8 cellular contexts compared by ENCODE assay signal in genomic region chr1:173205146-173206051, GRCh38. TPM values are rescaled to one million over a fixed set of nuclear protein-coding genes. Genes with fewer than 3 reads are reported as not detected.
DNase-seq lines count a peak whose midpoint lies in the region; ATAC-seq, FAIRE-seq and TF ChIP-seq lines count a peak whose summit lies in the region.

No MANE protein-coding gene starts in this region.

- H3K4me1 ChIP-seq in IMR-90 (ENCODE audit: control insufficient read depth, insufficient read depth, low read length) (peaks cover 14% of the 10 kb centered on the region), adipocyte (ENCODE audit: control insufficient read depth, insufficient read depth, low read length) (peaks cover 27% of the 10 kb centered on the region), mucosa of descending colon (ENCODE audit: low read depth) (peaks cover 7% of the 10 kb centered on the region), mesendoderm (ENCODE audit: control insufficient read depth, low read depth, low read length) (peaks cover 2% of the 10 kb centered on the region)

- peak overlapping the region; percentile 95 for H2AK5ac ChIP-seq in IMR-90 (ENCODE audit: low read depth, low read length)
- no peak overlapping the region for H2AK5ac ChIP-seq in mesendoderm (ENCODE audit: low read length)

- TF ChIP-seq POLR2A in IMR-90 (IDR thresholded peaks at IDR 0.05; ENCODE audit: low read depth, low read length): no peak
- TF ChIP-seq POLR2A in H54 (IDR thresholded peaks at IDR 0.05; ENCODE audit: low read depth, low read length): no peak; the same call in 1 of the 2 replicates

- peak overlapping the region; percentile 79; the same call in 1 of the 2 replicates for H4K5ac ChIP-seq in IMR-90 (ENCODE audit: low read depth, low read length)
- H4K5ac ChIP-seq in mesendoderm (ENCODE audit: low read length): no peak overlapping the region

- no peak for TF ChIP-seq RAD21 in IMR-90 (IDR thresholded peaks at IDR 0.05; ENCODE audit: low read length)

- BruUV-seq in IMR-90 (replicated peaks; lab: Mats Ljungman, UMichigan): no TSS peak

- H3K36me3 ChIP-seq in IMR-90 (ENCODE audit: control insufficient read depth, insufficient read depth, low read length): no peaks in the 10 kb centered on the region
- no peaks in the 10 kb centered on the region for H3K36me3 ChIP-seq in adipocyte (ENCODE audit: control insufficient read depth, insufficient read depth, low read length, severe bottlenecking)
- no peaks in the 10 kb centered on the region for H3K36me3 ChIP-seq in mucosa of descending colon (ENCODE audit: low read depth)
- no peaks in the 10 kb centered on the region for H3K36me3 ChIP-seq in mesendoderm (ENCODE audit: control insufficient read depth, insufficient read depth, low read length)

- H2BK20ac ChIP-seq in IMR-90 (ENCODE audit: low read depth, low read length): peak overlapping the region; percentile 56

- H3K9me3 ChIP-seq in IMR-90 (ENCODE audit: control insufficient read depth, insufficient read depth, low read length) (no peaks in the 10 kb centered on the region), adipocyte (ENCODE audit: control insufficient read depth, low read length) (no peaks in the 10 kb centered on the region), mucosa of descending colon (no peaks in the 10 kb centered on the region)

- ATAC-seq in IMR-90 (ENCODE audit: low read depth): peak; percentile 50
- ATAC-seq in mucosa of descending colon: peak; percentile 48

- H3K14ac ChIP-seq in IMR-90 (replicated peaks; ENCODE audit: low read depth, low read length): peak overlapping the region; percentile 97

- no peak for FAIRE-seq in H54 (lab: Jason Lieb, UNC)

- H3K23ac ChIP-seq in IMR-90 (ENCODE audit: low read depth, low read length) (peak overlapping the region; percentile 96), mesendoderm (ENCODE audit: low read length) (no peak overlapping the region)

- DNase-seq in GDM1 (lab: John Stamatoyannopoulos, UW) (peak; percentile 87), IMR-90 (peak; percentile 78), adipocyte (ENCODE audit: low read depth) (peak; percentile 59), mucosa of descending colon (no peak), anterior cingulate cortex (lab: John Stamatoyannopoulos, UW) (no peak), mesendoderm (no peak), H54 (ENCODE audit: insufficient read length, low spot score) (no peak), OCI-M1 (lab: John Stamatoyannopoulos, UW) (no peak)

- H3K9me1 ChIP-seq in IMR-90 (ENCODE audit: insufficient read depth, low read length): no peaks in the 10 kb centered on the region; the same call in none of the 2 replicates

- H3K4me3 ChIP-seq in IMR-90 (ENCODE audit: insufficient read depth, low read depth, low read length) (peak overlapping the region; percentile 31; the same call in 1 of the 2 replicates), adipocyte (ENCODE audit: low read length) (no peak overlapping the region), mucosa of descending colon (no peak overlapping the region), mesendoderm (ENCODE audit: low read length) (no peak overlapping the region)

- peak overlapping the region; percentile 77 for H4K91ac ChIP-seq in IMR-90 (ENCODE audit: insufficient read depth, low read depth, low read length)

- H3K18ac ChIP-seq in IMR-90 (ENCODE audit: low read depth, low read length) (peak overlapping the region; percentile 85), mesendoderm (ENCODE audit: low read length) (no peak overlapping the region)

- H3K79me2 ChIP-seq in mesendoderm (ENCODE audit: control insufficient read depth, insufficient read depth, low read length): no peaks in the 10 kb centered on the region

- TF ChIP-seq CTCF in IMR-90 (conservative IDR thresholded peaks at IDR 0.05; ENCODE audit: low read depth, low read length): no peak
- TF ChIP-seq CTCF in mucosa of descending colon (IDR thresholded peaks at IDR 0.05): no peak

- H2BK15ac ChIP-seq in IMR-90 (ENCODE audit: low read depth, low read length) (peak overlapping the region; percentile 85; the same call in 2 of the 3 replicates), mesendoderm (replicated peaks; ENCODE audit: low read depth) (no peak overlapping the region)

- H3K9ac ChIP-seq in IMR-90 (ENCODE audit: low read depth, low read length): peak overlapping the region; percentile 32
- H3K9ac ChIP-seq in adipocyte (ENCODE audit: low read length): no peak overlapping the region
- H3K9ac ChIP-seq in mesendoderm (ENCODE audit: low read length): no peak overlapping the region

- 80% methylated on average over 1 of the region's 7 CpGs; no CpG with 5 or more reads in 1 of the 2 experiments for WGBS in IMR-90 (ENCODE audit: extremely low coverage in 2 of 2, insufficient read length in 1 of 2), 2 experiments
- WGBS in mesendoderm (ENCODE audit: extremely low coverage, insufficient coverage, low lambda C conversion rate): no CpG with 5 or more reads among the region's 7 CpGs

- H3K27ac ChIP-seq in IMR-90 (ENCODE audit: insufficient read depth, low read length): peak overlapping the region; percentile 36; the same call in 1 of the 2 replicates
- H3K27ac ChIP-seq in mesendoderm (ENCODE audit: low read depth, low read length): no peak overlapping the region

- intact Hi-C loops in IMR-90 (cut with micrococcal nuclease): loop anchor here (2.0 to 5.0 kb wide), 2 partner anchors 207 to 617 kb away; partner anchors contain the start of genes CENPL and DARS2
- intact Hi-C loops in mucosa of descending colon (cut with DNase I, micrococcal nuclease): loop anchor here in 1 of 2 donors (10.0 kb wide), 1 partner anchor 461 kb away; no protein-coding TSS in a partner anchor

- dilution Hi-C loops in IMR-90 (cut with HindIII; ENCODE audit: low sequenced_read_pairs, unreplicated experiment): no loop called here

- H4K20me1 ChIP-seq in IMR-90 (ENCODE audit: insufficient read depth, low read length): no peaks in the 10 kb centered on the region

- H2BK120ac ChIP-seq in IMR-90 (ENCODE audit: low read depth, low read length) (peak overlapping the region; percentile 87), mesendoderm (ENCODE audit: low read depth, low read length) (no peak overlapping the region)

- CTCF ChIA-PET in IMR-90 (lab: Yijun Ruan, JAX): interaction anchor here (0.6 to 3.9 kb wide), 6 partner anchors 245 to 461 kb away, joined by 3 to 35 read pairs (median 3); no protein-coding TSS in a partner anchor

- H3K79me1 ChIP-seq in IMR-90 (ENCODE audit: low read depth in 1 of 2, low read length in 2 of 2): peaks cover 0 to 19% of the 10 kb centered on the region in 2 experiments; a peak in 1 of 4 replicates
- no peaks in the 10 kb centered on the region for H3K79me1 ChIP-seq in mesendoderm (ENCODE audit: low read length)

- in situ Hi-C loops in IMR-90 (cut with MboI; ENCODE audit: low sequenced_read_pairs): loop anchor here (5.0 kb wide), 1 partner anchor 383 kb away; no protein-coding TSS in a partner anchor

- peak overlapping the region; percentile 23 for H2AK9ac ChIP-seq in IMR-90 (replicated peaks; ENCODE audit: low read depth, low read length, poor library complexity)

- H4K8ac ChIP-seq in IMR-90 (ENCODE audit: low read depth in 2 of 2, low read length in 2 of 2) (peak overlapping the region; percentile 60 to 91; a peak in 3 of 4 replicates), mesendoderm (ENCODE audit: low read depth, low read length) (no peak overlapping the region)

- H3K56ac ChIP-seq in IMR-90 (ENCODE audit: extremely low read depth, insufficient read depth, low read length): peak overlapping the region; percentile 48; the same call in 1 of the 2 replicates
- no peak overlapping the region for H3K56ac ChIP-seq in mesendoderm (ENCODE audit: low read length)

- H3K27me3 ChIP-seq in IMR-90 (ENCODE audit: control insufficient read depth, insufficient read depth, low read length) (no peaks in the 10 kb centered on the region), adipocyte (replicated peaks; ENCODE audit: control insufficient read depth, insufficient read depth, low read length) (no peaks in the 10 kb centered on the region), mesendoderm (ENCODE audit: insufficient read depth, low read length, poor library complexity) (no peaks in the 10 kb centered on the region)

- peak overlapping the region; percentile 53 for H3K4me2 ChIP-seq in IMR-90 (ENCODE audit: low read depth, low read length)
- no peak overlapping the region for H3K4me2 ChIP-seq in mesendoderm (ENCODE audit: low read length)

- POLR2A ChIA-PET in IMR-90 (lab: Charles Lee; ENCODE audit: unreplicated experiment): interaction anchor here (0.6 to 2.0 kb wide), 5 partner anchors 213 to 1071 kb away, joined by 3 to 7 read pairs (median 3); no protein-coding TSS in a partner anchor

- H2BK5ac ChIP-seq in IMR-90 (ENCODE audit: low read depth, low read length, poor library complexity, severe bottlenecking): peak overlapping the region; percentile 65
- H2BK5ac ChIP-seq in mesendoderm (ENCODE audit: low read length): no peak overlapping the region

- H2AFZ ChIP-seq in IMR-90 (replicated peaks; ENCODE audit: low read length, poor library complexity): peak overlapping the region; percentile 44

- H3K4ac ChIP-seq in IMR-90 (ENCODE audit: low read depth, low read length) (peak overlapping the region; percentile 90), mesendoderm (ENCODE audit: low read depth, low read length) (no peak overlapping the region)

TF ChIP-seq in IMR-90, 13 proteins besides CTCF, POLR2A, EP300 and RAD21:
- TF ChIP-seq ELK1 (IDR thresholded peaks at IDR 0.05; ENCODE audit: borderline replicate concordance, low read depth, low read length): no peak
- TF ChIP-seq CHD1 (IDR thresholded peaks at IDR 0.05; ENCODE audit: low read depth, low read length): no peak
- peak; percentile 59; the same call in 1 of the 2 replicates for TF ChIP-seq MXI1 (IDR thresholded peaks at IDR 0.05; ENCODE audit: borderline replicate concordance, low read depth, low read length)
- TF ChIP-seq CEBPB (IDR thresholded peaks at IDR 0.05; ENCODE audit: low read depth, low read length): peak; percentile 96

RNA-seq across cellular contexts. Expression of gene TNFSF4, which starts 1.7 kb away (rescaled TPM):
- total RNA-seq in IMR-90 (2012; rRNA removed): 19.7 and 23.6 TPM in 2 replicates
- polyA plus RNA-seq in IMR-90 (2012; rRNA removed): 10.8 and 13.4 TPM in 2 replicates
- polyA plus RNA-seq in IMR-90 (2012; cell fraction: cytosol; rRNA removed): 3.0 and 3.2 TPM in 2 replicates
- polyA plus RNA-seq in IMR-90 (2012; cell fraction: nucleus; rRNA removed; ENCODE audit: low replicate concordance): 1.1 and 8.4 TPM in 2 replicates
- total RNA-seq in mucosa of descending colon: 1 to 10 TPM in 1 of 3 donors, under 1 TPM in 2; 0.82 to 2.1 (median 0.89) TPM
- 0.08 TPM for polyA plus RNA-seq in mesendoderm (2013, experiment 1 of 2)
- 0.13 TPM for polyA plus RNA-seq in mesendoderm (2013, experiment 2 of 2)

Comparison
In these comparisons a context has a peak if more than half of its experiments do, and no peak if none do; other contexts are left out.
1. DNase-seq: peak in GDM1 (single experiment), IMR-90 (single experiment) and adipocyte (single experiment); none in mucosa of descending colon (0 of 3), anterior cingulate cortex (0 of 58), mesendoderm (single experiment), H54 (single experiment) and OCI-M1 (single experiment).